Comparison of ENCODE assay signal across 16 cellular contexts in genomic region chr11:94734563-94735275, GRCh38. TPM values are rescaled to one million over a fixed set of nuclear protein-coding genes. Genes with fewer than 3 reads are reported as not detected.
DNase-seq lines count a peak whose midpoint lies in the region; ATAC-seq and TF ChIP-seq lines count a peak whose summit lies in the region.
"Had no signal": no experiment of that assay in that cellular context is flagged by ENCODE, and none has a peak within 500 bp of the region (broad histone marks: within the 10 kb centered on the region; RNA-seq: fewer than 3 reads in every experiment).

No MANE protein-coding gene starts in this region.

- peaks cover 18% of the 10 kb centered on the region for H3F3A ChIP-seq in smooth muscle cell (ENCODE audit: low read depth)

- H3K79me2 ChIP-seq in smooth muscle cell (ENCODE audit: low read depth), result no peaks in the 10 kb centered on the region

- H3K27ac Mint-ChIP-seq in mesothelial cell of epicardium, result no peak overlapping the region
- H3K27ac Mint-ChIP-seq: activated CD4-positive, alpha-beta memory T cell treated with anti-CD3 and anti-CD28 coated beads, Interleukin-2, amount 10 ng/mL, durations not matched to agents 7 days and 5 days had no signal

- peaks cover 65% of the 10 kb centered on the region for H3K4me1 ChIP-seq in HUES48 (ENCODE audit: control insufficient read depth, insufficient read depth, low read length)
- peaks cover 23% of the 10 kb centered on the region for H3K4me1 ChIP-seq in smooth muscle cell (ENCODE audit: low read depth)

- H3K4me3 ChIP-seq in HUES48 (ENCODE audit: low read depth, low read length), result peak overlapping the region; percentile 40; the same call in 1 of the 2 replicates
- no peak overlapping the region for H3K4me3 ChIP-seq in smooth muscle cell
- H3K4me3 ChIP-seq: adrenal gland, thyroid gland had no signal

- H3K36me3 ChIP-seq in HUES48 (ENCODE audit: control insufficient read depth, insufficient read depth, low read length), result no peaks in the 10 kb centered on the region
- H3K36me3 ChIP-seq in smooth muscle cell (ENCODE audit: low read depth), result no peaks in the 10 kb centered on the region
- H3K36me3 ChIP-seq: adrenal gland, thyroid gland had no signal

- H3K4me1 Mint-ChIP-seq in mesothelial cell of epicardium, result peaks cover 19% of the 10 kb centered on the region

- H3K9me3 Mint-ChIP-seq in mesothelial cell of epicardium, result no peaks in the 10 kb centered on the region
- H3K9me3 Mint-ChIP-seq: activated CD4-positive, alpha-beta memory T cell treated with anti-CD3 and anti-CD28 coated beads, Interleukin-2, amount 10 ng/mL, durations not matched to agents 7 days and 5 days had no signal

- peaks cover 14% of the 10 kb centered on the region for H3K27me3 ChIP-seq in HUES48 (ENCODE audit: control insufficient read depth, insufficient read depth, low read length)
- no peaks in the 10 kb centered on the region for H3K27me3 ChIP-seq in smooth muscle cell (ENCODE audit: low read depth)
- H3K27me3 ChIP-seq: adrenal gland, thyroid gland had no signal

- H3K9me3 ChIP-seq in HUES48 (ENCODE audit: control insufficient read depth, insufficient read depth, low read length) (no peaks in the 10 kb centered on the region), smooth muscle cell (replicated peaks; ENCODE audit: low read depth) (no peaks in the 10 kb centered on the region)
- H3K9me3 ChIP-seq: adrenal gland, SK-N-SH, thyroid gland had no signal

- no peak overlapping the region for H2AFZ ChIP-seq in smooth muscle cell (ENCODE audit: low read depth)

- no peak for TF ChIP-seq CTCF in mesothelial cell of epicardium (IDR thresholded peaks at IDR 0.05; ENCODE audit: unreplicated experiment)
- no peak for TF ChIP-seq CTCF in smooth muscle cell (IDR thresholded peaks at IDR 0.05; ENCODE audit: borderline replicate concordance, insufficient read depth, poor library complexity, severe bottlenecking)

- H3K27ac ChIP-seq in HUES48 (ENCODE audit: low read depth, low read length), result peak overlapping the region; percentile 97
- no peak overlapping the region for H3K27ac ChIP-seq in smooth muscle cell (ENCODE audit: low read depth)
- H3K27ac ChIP-seq: epithelial cell of prostate had no signal

- no peak for ATAC-seq in HG02981 (IDR thresholded peaks at IDR 0.05; ENCODE audit: unreplicated experiment)

- WGBS in smooth muscle cell (ENCODE audit: low lambda C conversion rate), result 79% methylated on average over 4 of the region's 4 CpGs

- H3K9ac ChIP-seq in HUES48 (ENCODE audit: low read depth, low read length), result no peak overlapping the region
- H3K9ac ChIP-seq in smooth muscle cell (ENCODE audit: low read depth), result no peak overlapping the region
- H3K9ac ChIP-seq: SK-N-SH had no signal

- H3K27me3 Mint-ChIP-seq in mesothelial cell of epicardium (ENCODE audit: low read depth), result no peaks in the 10 kb centered on the region

- no peaks in the 10 kb centered on the region for H3K36me3 Mint-ChIP-seq in mesothelial cell of epicardium

- H3K4me3 Mint-ChIP-seq in mesothelial cell of epicardium, result no peak overlapping the region
- H3K4me3 Mint-ChIP-seq: activated CD4-positive, alpha-beta memory T cell treated with anti-CD3 and anti-CD28 coated beads, Interleukin-2, amount 10 ng/mL, durations not matched to agents 7 days and 5 days had no signal

- no peak overlapping the region for H3K4me2 ChIP-seq in smooth muscle cell
- H3K4me2 ChIP-seq: SK-N-SH had no signal

- DNase-seq in Daoy (ENCODE audit: low read depth) (peak; percentile 38), RPMI7951 (ENCODE audit: low read depth) (peak; percentile 46), iPS-NIHi11 (ENCODE audit: low spot score) (peak; percentile 50), mesothelial cell of epicardium (ENCODE audit: low spot score in 2 of 2, unreplicated experiment in 2 of 2) (no peak), smooth muscle cell (lab: John Stamatoyannopoulos, UW; ENCODE audit: unreplicated experiment) (no peak)
- no peak for DNase-seq in activated CD8-positive, alpha-beta memory T cell treated with anti-CD3 and anti-CD28 coated beads, Interleukin-2, amount 50 U/mL, for 4 hours
- DNase-seq: activated CD4-positive, alpha-beta memory T cell treated with anti-CD3 and anti-CD28 coated beads, Interleukin-2, amount 10 ng/mL, durations not matched to agents 7 days and 5 days; adrenal gland; DMS 273 treated with DMSO at 0.1 percent for 48 hours; NCI-H1930; posterior cingulate gyrus; SK-N-SH; thyroid gland had no signal

- no peaks in the 10 kb centered on the region for H4K20me1 ChIP-seq in smooth muscle cell (ENCODE audit: low read depth)

RNA-seq across cellular contexts. Expression of gene AMOTL1, which starts 33.4 kb away (rescaled TPM):
- total RNA-seq in Daoy (2014; rRNA removed; shearing (Covaris generic)), result 14.9 and 16.2 TPM in 2 replicates
- total RNA-seq in RPMI7951 (2014; rRNA removed; shearing (Covaris generic)), result 24.4 and 24.8 TPM in 2 replicates
- total RNA-seq in mesothelial cell of epicardium (77.0 to 78.5 TPM (median 77.8 TPM) in 3 replicates), smooth muscle cell (61.0 and 63.5 TPM in 2 replicates)
- polyA plus RNA-seq in smooth muscle cell, result 23.4 and 23.8 TPM in 2 replicates

Comparison
In these comparisons a context has a peak if more than half of its experiments do, and no peak if none do; other contexts are left out.
1. DNase-seq: peak in Daoy (single experiment), RPMI7951 (single experiment) and iPS-NIHi11 (single experiment); none in mesothelial cell of epicardium (0 of 2), activated CD8-positive, alpha-beta memory T cell treated with anti-CD3 and anti-CD28 coated beads, Interleukin-2, amount 50 U/mL, for 4 hours (single experiment) and smooth muscle cell (single experiment).